ENCODE assay signal across 14 cellular contexts in the genomic region with DNA sequence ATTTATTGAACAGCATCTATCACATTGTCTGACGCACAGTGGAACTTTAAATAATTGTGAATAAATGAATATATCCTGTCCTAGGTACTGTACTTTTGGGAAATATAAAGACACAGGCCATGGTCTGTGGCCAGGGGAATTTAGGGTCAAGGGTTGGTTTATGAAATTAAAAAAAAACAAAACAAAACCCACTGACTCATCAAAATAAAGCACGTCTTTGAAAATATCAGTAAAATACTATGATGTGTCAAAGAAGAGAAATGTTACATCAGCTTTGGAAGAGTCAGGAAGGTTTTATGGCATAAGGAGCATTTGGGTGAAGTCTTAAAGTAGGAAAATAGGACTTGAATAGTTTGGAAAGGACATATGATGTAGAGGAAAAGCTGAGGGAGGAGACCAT.
DNase-seq lines count a peak whose midpoint lies in the region; ATAC-seq, FAIRE-seq and TF ChIP-seq lines count a peak whose summit lies in the region.
"Had no signal": no experiment of that assay in that cellular context is flagged by ENCODE, and none has a peak within 500 bp of the region (broad histone marks: within the 10 kb centered on the region; RNA-seq: fewer than 3 reads in every experiment).

No MANE protein-coding gene starts in this region.

- H3K4me1 ChIP-seq in A549 (peaks cover 26% of the 10 kb centered on the region), HUES48 (ENCODE audit: control insufficient read depth, insufficient read depth, low read length) (peaks cover 20% of the 10 kb centered on the region)
- H3K4me1 ChIP-seq: BLaER1 treated with 17β-estradiol and CSF1 and Interleukin-3, amounts not matched to agents 10 nM and 100 nM had no signal

- H3K9me3 ChIP-seq in A549 (no peaks in the 10 kb centered on the region), HUES48 (ENCODE audit: control insufficient read depth, insufficient read depth, low read length) (no peaks in the 10 kb centered on the region)

- POLR2A ChIA-PET in A549 (lab: Yijun Ruan, JAX): no interaction called here

- no peak for TF ChIP-seq POLR2A in A549 (IDR thresholded peaks at IDR 0.05; ENCODE audit: low read length)

- no peak overlapping the region for H3K27ac ChIP-seq in A549
- H3K27ac ChIP-seq in HUES48 (ENCODE audit: low read depth, low read length): peak overlapping the region; percentile 27
- H3K27ac ChIP-seq: BLaER1 treated with 17β-estradiol and CSF1 and Interleukin-3, amounts not matched to agents 10 nM and 100 nM had no signal

- no peak overlapping the region for H3K4me3 ChIP-seq in A549
- H3K4me3 ChIP-seq in HUES48 (ENCODE audit: low read depth, low read length): no peak overlapping the region
- H3K4me3 ChIP-seq in cardiac fibroblast (replicated peaks in 1 of 2; ENCODE audit: low read depth in 2 of 2, low read length in 2 of 2): no peak overlapping the region
- H3K4me3 ChIP-seq: BLaER1 treated with 17β-estradiol and CSF1 and Interleukin-3, amounts not matched to agents 10 nM and 100 nM had no signal

- CTCF ChIA-PET in A549 (lab: Yijun Ruan, JAX): interaction anchor here (1.1 kb wide), 1 partner anchor 13 kb away, joined by 3 read pairs; no protein-coding TSS in a partner anchor

- TF ChIP-seq CTCF in A549 (IDR thresholded peaks at IDR 0.05): no peak
- no peak for TF ChIP-seq CTCF in cardiac fibroblast (IDR thresholded peaks at IDR 0.05; ENCODE audit: low read depth, low read length)
- no peak for TF ChIP-seq CTCF in glutamatergic neuron (IDR thresholded peaks at IDR 0.05; ENCODE audit: partially characterized antibody, unreplicated experiment)

- H3K36me3 ChIP-seq in HUES48 (ENCODE audit: control insufficient read depth, insufficient read depth, low read length): peaks cover 93% of the 10 kb centered on the region

- no peak overlapping the region for H3K4me2 ChIP-seq in A549
- H3K4me2 ChIP-seq: BLaER1 treated with 17β-estradiol and CSF1 and Interleukin-3, amounts not matched to agents 10 nM and 100 nM had no signal

- TF ChIP-seq RAD21 in A549 (conservative IDR thresholded peaks at IDR 0.05 in 1 of 2, IDR thresholded peaks at IDR 0.05 in 1 of 2): no peak

- no peak for FAIRE-seq in A549 (lab: Jason Lieb, UNC)
- FAIRE-seq: H1 had no signal

- ATAC-seq in A549 (no peak), GM19395 (IDR thresholded peaks at IDR 0.05; ENCODE audit: unreplicated experiment) (no peak)
- ATAC-seq: HCT116 had no signal

- peaks cover 23% of the 10 kb centered on the region for H3K36me3 Mint-ChIP-seq in glutamatergic neuron (ENCODE audit: unreplicated experiment)
- H3K36me3 Mint-ChIP-seq: CD4-positive, CD25-positive, alpha-beta regulatory T cell had no signal

- peaks cover 4% of the 10 kb centered on the region for H3K27me3 Mint-ChIP-seq in glutamatergic neuron (ENCODE audit: unreplicated experiment)
- H3K27me3 Mint-ChIP-seq: CD4-positive, CD25-positive, alpha-beta regulatory T cell had no signal

- H3K9me3 Mint-ChIP-seq in glutamatergic neuron (ENCODE audit: unreplicated experiment): peaks cover 5% of the 10 kb centered on the region

- 88% methylated on average over 2 of the region's 2 CpGs for WGBS in A549 (ENCODE audit: missing lambda C conversion rate)

- no peak overlapping the region for H3K9ac ChIP-seq in HUES48 (ENCODE audit: low read depth, low read length)
- H3K9ac ChIP-seq: BLaER1 treated with 17β-estradiol and CSF1 and Interleukin-3, amounts not matched to agents 10 nM and 100 nM had no signal

- H3K4me1 Mint-ChIP-seq in glutamatergic neuron (ENCODE audit: low read depth, unreplicated experiment): peaks cover 17% of the 10 kb centered on the region
- H3K4me1 Mint-ChIP-seq: CD4-positive, CD25-positive, alpha-beta regulatory T cell had no signal

- no peak overlapping the region for H3K4me3 Mint-ChIP-seq in glutamatergic neuron (ENCODE audit: unreplicated experiment)
- H3K4me3 Mint-ChIP-seq: CD4-positive, CD25-positive, alpha-beta regulatory T cell had no signal

- H3K27me3 ChIP-seq in HUES48 (ENCODE audit: control insufficient read depth, insufficient read depth, low read length): no peaks in the 10 kb centered on the region
- H3K27me3 ChIP-seq: BLaER1 treated with 17β-estradiol and CSF1 and Interleukin-3, amounts not matched to agents 10 nM and 100 nM had no signal

- H3K27ac Mint-ChIP-seq in glutamatergic neuron (ENCODE audit: unreplicated experiment): peak overlapping the region; percentile 5
- H3K27ac Mint-ChIP-seq: CD4-positive, CD25-positive, alpha-beta regulatory T cell had no signal

- TF ChIP-seq EP300 in A549 (IDR thresholded peaks at IDR 0.05): no peak

- no peak for DNase-seq in A549 (ENCODE audit: low read depth in 1 of 2, low spot score in 1 of 2)
- DNase-seq in cardiac fibroblast (ENCODE audit: low read depth in 2 of 2): peak; percentile 8 to 26
- no peak for DNase-seq in glutamatergic neuron
- DNase-seq in NCI-H526 treated with DMSO at 0.1 percent for 48 hours (lab: John Stamatoyannopoulos, UW): no peak
- no peak for DNase-seq in GM19240 (ENCODE audit: insufficient read length, low spot score)
- DNase-seq: 8988T; ACHN; CD4-positive, CD25-positive, alpha-beta regulatory T cell; DMS 273 treated with DMSO at 0.1 percent for 48 hours had no signal

TF ChIP-seq in A549, 52 proteins besides CTCF, POLR2A, EP300 and RAD21:
- TF ChIP-seq, protein P1, sequence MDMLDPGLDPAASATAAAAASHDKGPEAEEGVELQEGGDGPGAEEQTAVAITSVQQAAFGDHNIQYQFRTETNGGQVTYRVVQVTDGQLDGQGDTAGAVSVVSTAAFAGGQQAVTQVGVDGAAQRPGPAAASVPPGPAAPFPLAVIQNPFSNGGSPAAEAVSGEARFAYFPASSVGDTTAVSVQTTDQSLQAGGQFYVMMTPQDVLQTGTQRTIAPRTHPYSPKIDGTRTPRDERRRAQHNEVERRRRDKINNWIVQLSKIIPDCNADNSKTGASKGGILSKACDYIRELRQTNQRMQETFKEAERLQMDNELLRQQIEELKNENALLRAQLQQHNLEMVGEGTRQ (IDR thresholded peaks at IDR 0.05): no peak
- TF ChIP-seq MAFK (IDR thresholded peaks at IDR 0.05; ENCODE audit: partially characterized antibody): peak; percentile 69

Comparison
In these comparisons a context has a peak if more than half of its experiments do, and no peak if none do; other contexts are left out.
1. DNase-seq: peak in cardiac fibroblast (2 of 2); none in A549 (0 of 2), glutamatergic neuron (single experiment), NCI-H526 treated with DMSO at 0.1 percent for 48 hours (single experiment) and GM19240 (single experiment).